ENCODE assay signal across 16 cellular contexts in the genomic region with DNA sequence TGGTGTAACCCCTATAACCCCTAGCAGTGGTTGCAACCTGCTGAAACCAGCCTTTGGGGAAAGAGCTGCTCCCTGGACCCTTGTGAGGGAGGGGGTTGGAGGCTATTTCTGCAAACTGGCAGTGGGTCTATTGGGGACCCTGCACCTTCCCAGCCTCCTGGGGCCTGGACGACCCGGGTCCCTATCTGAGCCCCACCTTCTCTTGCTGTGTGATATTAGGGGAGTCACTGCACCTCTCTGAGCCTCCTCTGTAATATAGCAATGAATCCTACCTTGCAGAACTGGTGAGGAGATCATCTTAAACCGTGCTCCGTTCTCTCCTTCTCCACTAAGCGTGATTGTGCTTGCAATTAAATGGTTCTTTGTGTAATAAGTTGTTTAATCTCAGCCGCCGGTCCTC. TPM values are rescaled to one million over a fixed set of nuclear protein-coding genes. Genes with fewer than 3 reads are reported as not detected.
"Had no signal": no experiment of that assay in that cellular context is flagged by ENCODE, and none has a peak within 500 bp of the region (broad histone marks: within the 10 kb centered on the region; RNA-seq: fewer than 3 reads in every experiment).

No MANE protein-coding gene starts in this region.

- H3K27ac ChIP-seq: colonic mucosa, pancreas, prostate gland, tibial artery, upper lobe of left lung, uterus had no signal

- H3K36me3 ChIP-seq: colonic mucosa, pancreas, prostate gland, tibial artery, upper lobe of left lung, uterus had no signal

- H3K4me1 ChIP-seq: colonic mucosa, pancreas, prostate gland, uterus had no signal

- H3K9me3 Mint-ChIP-seq: neural crest cell; stimulated activated effector memory CD8-positive, alpha-beta T cell treated with anti-CD3 and anti-CD28 coated beads, Interleukin-12 subunit alpha, Interleukin-12 subunit beta, amount 100 ng/mL, for 72 hours; stimulated activated naive CD8-positive, alpha-beta T cell treated with anti-CD3 and anti-CD28 coated beads, Interleukin-15, Interleukin-2, amounts not matched to agents 100 ng/mL and 50 ng/mL, for 24 hours had no signal

- H3K27ac Mint-ChIP-seq: naive thymus-derived CD4-positive, alpha-beta T cell; stimulated activated effector memory CD8-positive, alpha-beta T cell treated with anti-CD3 and anti-CD28 coated beads, Interleukin-12 subunit alpha, Interleukin-12 subunit beta, amount 100 ng/mL, for 72 hours; stimulated activated naive CD8-positive, alpha-beta T cell treated with anti-CD3 and anti-CD28 coated beads, Interleukin-15, Interleukin-2, amounts not matched to agents 100 ng/mL and 50 ng/mL, for 24 hours had no signal

- H3K4me3 Mint-ChIP-seq: naive thymus-derived CD4-positive, alpha-beta T cell; neural crest cell; stimulated activated effector memory CD8-positive, alpha-beta T cell treated with anti-CD3 and anti-CD28 coated beads, Interleukin-12 subunit alpha, Interleukin-12 subunit beta, amount 100 ng/mL, for 72 hours; stimulated activated naive CD8-positive, alpha-beta T cell treated with anti-CD3 and anti-CD28 coated beads, Interleukin-15, Interleukin-2, amounts not matched to agents 100 ng/mL and 50 ng/mL, for 24 hours had no signal

- H3K4me3 ChIP-seq: colonic mucosa, hepatocyte, pancreas, prostate gland, tibial artery, upper lobe of left lung, uterus had no signal

- FAIRE-seq: pancreas had no signal

- H3K36me3 Mint-ChIP-seq: naive thymus-derived CD4-positive, alpha-beta T cell; stimulated activated effector memory CD8-positive, alpha-beta T cell treated with anti-CD3 and anti-CD28 coated beads, Interleukin-12 subunit alpha, Interleukin-12 subunit beta, amount 100 ng/mL, for 72 hours had no signal

- H3K27me3 ChIP-seq: hepatocyte, upper lobe of left lung, uterus had no signal

- H3K9me3 ChIP-seq: colonic mucosa, pancreas, prostate gland, tibial artery, upper lobe of left lung, uterus had no signal

RNA-seq across cellular contexts. Expression of gene MPPED1, which starts 24.0 kb away (rescaled TPM):
- total RNA-seq: dermis blood vessel endothelial cell; mammary epithelial cell; mesenteric fat pad; mononuclear cell; naive thymus-derived CD4-positive, alpha-beta T cell; pancreas; renal cortical epithelial cell; upper lobe of left lung had no signal
- polyA plus RNA-seq: mammary epithelial cell; naive thymus-derived CD4-positive, alpha-beta T cell had no signal

RNA-seq across cellular contexts. Expression of gene SCUBE1, which starts 44.6 kb away (rescaled TPM):
- total RNA-seq: dermis blood vessel endothelial cell, mammary epithelial cell had no signal
- polyA plus RNA-seq: mammary epithelial cell; naive thymus-derived CD4-positive, alpha-beta T cell had no signal
